ENCODE assay signal across 1 cellular context in the genomic region with DNA sequence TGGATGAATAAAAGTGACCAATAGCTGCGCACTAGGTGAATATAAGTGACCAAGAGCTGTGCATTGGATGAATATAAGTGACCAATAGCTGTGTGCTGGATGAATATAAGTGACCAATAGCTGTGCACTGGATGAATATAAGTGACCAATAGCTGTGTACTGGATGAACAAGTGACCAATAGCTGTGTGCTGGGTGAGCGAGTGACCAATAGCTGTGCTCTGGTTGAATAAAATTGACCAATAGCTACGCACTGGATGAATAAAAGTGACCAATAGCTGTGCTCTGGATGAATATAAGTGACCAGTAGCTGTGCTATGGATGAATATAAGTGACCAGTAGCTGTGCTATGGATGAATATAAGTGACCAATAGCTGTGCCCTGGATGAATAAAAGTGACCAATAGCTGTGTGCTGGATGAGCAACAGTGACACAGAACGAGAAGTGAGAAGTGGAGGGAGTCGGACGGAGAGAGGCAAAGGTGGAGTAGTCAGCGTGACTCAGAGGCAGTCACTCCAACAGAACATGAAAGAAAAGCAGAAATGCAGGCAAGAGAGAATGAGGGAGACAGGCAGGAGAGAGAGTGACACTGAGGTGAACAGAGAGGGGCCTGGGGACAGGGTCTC.
TF ChIP-seq lines count a peak whose summit lies in the region.

No MANE protein-coding gene starts in this region.

TF ChIP-seq in HepG2, 621 proteins besides CTCF, POLR2A, EP300 and RAD21 (continued from another document):
- TF ChIP-seq, protein P1, sequence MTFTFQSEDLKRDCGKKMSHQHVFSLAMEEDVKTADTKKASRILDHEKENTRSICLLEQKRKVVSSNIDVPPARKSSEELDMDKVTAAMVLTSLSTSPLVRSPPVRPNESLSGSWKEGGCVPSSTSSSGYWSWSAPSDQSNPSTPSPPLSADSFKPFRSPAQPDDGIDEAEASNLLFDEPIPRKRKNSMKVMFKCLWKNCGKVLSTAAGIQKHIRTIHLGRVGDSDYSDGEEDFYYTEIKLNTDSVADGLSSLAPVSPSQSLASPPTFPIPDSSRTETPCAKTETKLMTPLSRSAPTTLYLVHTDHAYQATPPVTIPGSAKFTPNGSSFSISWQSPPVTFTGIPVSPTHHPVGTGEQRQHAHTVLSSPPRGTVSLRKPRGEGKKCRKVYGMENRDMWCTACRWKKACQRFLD (CRISPR knock-in tag; IDR thresholded peaks at IDR 0.05; ENCODE audit: borderline replicate concordance), result no peak
- TF ChIP-seq SRSF9 (IDR thresholded peaks at IDR 0.05; ENCODE audit: borderline replicate concordance, insufficient read depth, low read depth, low read length, poor library complexity, severe bottlenecking), result no peak
- TF ChIP-seq, protein P2, sequence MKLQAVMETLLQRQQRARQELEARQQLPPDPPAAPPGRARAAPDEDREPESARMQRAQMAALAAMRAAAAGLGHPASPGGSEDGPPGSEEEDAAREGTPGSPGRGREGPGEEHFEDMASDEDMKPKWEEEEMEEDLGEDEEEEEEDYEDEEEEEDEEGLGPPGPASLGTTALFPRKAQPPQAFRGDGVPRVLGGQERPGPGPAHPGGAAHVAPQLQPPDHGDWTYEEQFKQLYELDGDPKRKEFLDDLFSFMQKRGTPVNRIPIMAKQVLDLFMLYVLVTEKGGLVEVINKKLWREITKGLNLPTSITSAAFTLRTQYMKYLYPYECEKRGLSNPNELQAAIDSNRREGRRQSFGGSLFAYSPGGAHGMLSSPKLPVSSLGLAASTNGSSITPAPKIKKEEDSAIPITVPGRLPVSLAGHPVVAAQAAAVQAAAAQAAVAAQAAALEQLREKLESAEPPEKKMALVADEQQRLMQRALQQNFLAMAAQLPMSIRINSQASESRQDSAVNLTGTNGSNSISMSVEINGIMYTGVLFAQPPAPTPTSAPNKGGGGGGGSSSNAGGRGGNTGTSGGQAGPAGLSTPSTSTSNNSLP (IDR thresholded peaks at IDR 0.05; ENCODE audit: low read depth, low read length), result no peak
- peak; percentile 70 for TF ChIP-seq CREB1 (IDR thresholded peaks at IDR 0.05)
- 0 out of 2 replicates have a peak, but pooled peaks have one; percentile 23 for TF ChIP-seq CREB1 (CRISPR knock-in tag; IDR thresholded peaks at IDR 0.05)
- no peak for TF ChIP-seq DPF2 (CRISPR knock-in tag; IDR thresholded peaks at IDR 0.05; ENCODE audit: borderline replicate concordance, low read depth)
- TF ChIP-seq REXO4 (CRISPR knock-in tag; IDR thresholded peaks at IDR 0.05; ENCODE audit: borderline replicate concordance), result no peak
- TF ChIP-seq, protein P3, sequence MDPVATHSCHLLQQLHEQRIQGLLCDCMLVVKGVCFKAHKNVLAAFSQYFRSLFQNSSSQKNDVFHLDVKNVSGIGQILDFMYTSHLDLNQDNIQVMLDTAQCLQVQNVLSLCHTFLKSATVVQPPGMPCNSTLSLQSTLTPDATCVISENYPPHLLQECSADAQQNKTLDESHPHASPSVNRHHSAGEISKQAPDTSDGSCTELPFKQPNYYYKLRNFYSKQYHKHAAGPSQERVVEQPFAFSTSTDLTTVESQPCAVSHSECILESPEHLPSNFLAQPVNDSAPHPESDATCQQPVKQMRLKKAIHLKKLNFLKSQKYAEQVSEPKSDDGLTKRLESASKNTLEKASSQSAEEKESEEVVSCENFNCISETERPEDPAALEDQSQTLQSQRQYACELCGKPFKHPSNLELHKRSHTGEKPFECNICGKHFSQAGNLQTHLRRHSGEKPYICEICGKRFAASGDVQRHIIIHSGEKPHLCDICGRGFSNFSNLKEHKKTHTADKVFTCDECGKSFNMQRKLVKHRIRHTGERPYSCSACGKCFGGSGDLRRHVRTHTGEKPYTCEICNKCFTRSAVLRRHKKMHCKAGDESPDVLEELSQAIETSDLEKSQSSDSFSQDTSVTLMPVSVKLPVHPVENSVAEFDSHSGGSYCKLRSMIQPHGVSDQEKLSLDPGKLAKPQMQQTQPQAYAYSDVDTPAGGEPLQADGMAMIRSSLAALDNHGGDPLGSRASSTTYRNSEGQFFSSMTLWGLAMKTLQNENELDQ (CRISPR knock-in tag; IDR thresholded peaks at IDR 0.05; ENCODE audit: borderline replicate concordance), result no peak
- no peak for TF ChIP-seq SATB2 (CRISPR knock-in tag; IDR thresholded peaks at IDR 0.05)
- 0 out of 2 replicates have a peak, but pooled peaks have one; percentile 43 for TF ChIP-seq SAFB2 (CRISPR knock-in tag; IDR thresholded peaks at IDR 0.05; ENCODE audit: borderline replicate concordance, low read depth)
- TF ChIP-seq NFYB (CRISPR knock-in tag; IDR thresholded peaks at IDR 0.05), result peak; percentile 92
- TF ChIP-seq CBX2 (IDR thresholded peaks at IDR 0.05; ENCODE audit: low read depth, low read length), result no peak
- no peak for TF ChIP-seq CBX2 (CRISPR knock-in tag; IDR thresholded peaks at IDR 0.05; ENCODE audit: low read depth)
- no peak for TF ChIP-seq PHF20 (CRISPR knock-in tag; IDR thresholded peaks at IDR 0.05)
- no peak for TF ChIP-seq KLF9 (CRISPR knock-in tag; IDR thresholded peaks at IDR 0.05; ENCODE audit: low read depth)
- TF ChIP-seq KAT8 (CRISPR knock-in tag; IDR thresholded peaks at IDR 0.05), result no peak
- no peak for TF ChIP-seq YY1 (IDR thresholded peaks at IDR 0.05; ENCODE audit: insufficient read depth, insufficient replicate concordance, low read depth, low read length)
- no peak for TF ChIP-seq ATF7-NPFF (CRISPR knock-in tag; IDR thresholded peaks at IDR 0.05; ENCODE audit: low read depth)
- TF ChIP-seq FOSL2 (CRISPR knock-in tag; IDR thresholded peaks at IDR 0.05), result peak; percentile 72
- TF ChIP-seq, protein P4, sequence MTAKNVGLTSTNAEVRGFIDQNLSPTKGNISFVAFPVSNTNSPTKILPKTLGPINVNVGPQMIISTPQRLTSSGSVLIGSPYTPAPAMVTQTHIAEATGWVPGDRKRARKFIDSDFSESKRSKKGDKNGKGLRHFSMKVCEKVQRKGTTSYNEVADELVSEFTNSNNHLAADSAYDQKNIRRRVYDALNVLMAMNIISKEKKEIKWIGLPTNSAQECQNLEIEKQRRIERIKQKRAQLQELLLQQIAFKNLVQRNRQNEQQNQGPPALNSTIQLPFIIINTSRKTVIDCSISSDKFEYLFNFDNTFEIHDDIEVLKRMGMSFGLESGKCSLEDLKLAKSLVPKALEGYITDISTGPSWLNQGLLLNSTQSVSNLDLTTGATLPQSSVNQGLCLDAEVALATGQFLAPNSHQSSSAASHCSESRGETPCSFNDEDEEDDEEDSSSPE (CRISPR knock-in tag; IDR thresholded peaks at IDR 0.05), result no peak
- TF ChIP-seq ATAD3A (CRISPR knock-in tag; IDR thresholded peaks at IDR 0.05), result no peak
- peak; percentile 48 for TF ChIP-seq PHF21A (CRISPR knock-in tag; IDR thresholded peaks at IDR 0.05)
- TF ChIP-seq PRPF4 (IDR thresholded peaks at IDR 0.05; ENCODE audit: low read depth, low read length, poor library complexity, severe bottlenecking), result no peak
- TF ChIP-seq ZNF121 (CRISPR knock-in tag; IDR thresholded peaks at IDR 0.05), result no peak
- TF ChIP-seq, protein P5, sequence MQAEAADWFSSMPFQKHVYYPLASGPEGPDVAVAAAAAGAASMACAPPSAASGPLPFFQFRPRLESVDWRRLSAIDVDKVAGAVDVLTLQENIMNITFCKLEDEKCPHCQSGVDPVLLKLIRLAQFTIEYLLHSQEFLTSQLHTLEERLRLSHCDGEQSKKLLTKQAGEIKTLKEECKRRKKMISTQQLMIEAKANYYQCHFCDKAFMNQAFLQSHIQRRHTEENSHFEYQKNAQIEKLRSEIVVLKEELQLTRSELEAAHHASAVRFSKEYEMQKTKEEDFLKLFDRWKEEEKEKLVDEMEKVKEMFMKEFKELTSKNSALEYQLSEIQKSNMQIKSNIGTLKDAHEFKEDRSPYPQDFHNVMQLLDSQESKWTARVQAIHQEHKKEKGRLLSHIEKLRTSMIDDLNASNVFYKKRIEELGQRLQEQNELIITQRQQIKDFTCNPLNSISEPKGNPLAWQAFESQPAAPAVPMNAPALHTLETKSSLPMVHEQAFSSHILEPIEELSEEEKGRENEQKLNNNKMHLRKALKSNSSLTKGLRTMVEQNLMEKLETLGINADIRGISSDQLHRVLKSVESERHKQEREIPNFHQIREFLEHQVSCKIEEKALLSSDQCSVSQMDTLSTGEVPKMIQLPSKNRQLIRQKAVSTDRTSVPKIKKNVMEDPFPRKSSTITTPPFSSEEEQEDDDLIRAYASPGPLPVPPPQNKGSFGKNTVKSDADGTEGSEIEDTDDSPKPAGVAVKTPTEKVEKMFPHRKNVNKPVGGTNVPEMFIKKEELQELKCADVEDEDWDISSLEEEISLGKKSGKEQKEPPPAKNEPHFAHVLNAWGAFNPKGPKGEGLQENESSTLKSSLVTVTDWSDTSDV (CRISPR knock-in tag; IDR thresholded peaks at IDR 0.05), result no peak
- TF ChIP-seq KDM4B (CRISPR knock-in tag; IDR thresholded peaks at IDR 0.05), result no peak
- no peak for TF ChIP-seq ZBTB21 (CRISPR knock-in tag; IDR thresholded peaks at IDR 0.05)
- 0 out of 2 replicates have a peak, but pooled peaks have one; percentile 6 for TF ChIP-seq SMC3 (IDR thresholded peaks at IDR 0.05; ENCODE audit: low read length)
- TF ChIP-seq U2AF2 (IDR thresholded peaks at IDR 0.05; ENCODE audit: low read depth, low read length), result no peak
- TF ChIP-seq ZNF569 (CRISPR knock-in tag; IDR thresholded peaks at IDR 0.05; ENCODE audit: borderline replicate concordance), result no peak
- peak; percentile 62 for TF ChIP-seq RFX5 (IDR thresholded peaks at IDR 0.05; ENCODE audit: low read depth, low read length)
- TF ChIP-seq ZNF468 (CRISPR knock-in tag; IDR thresholded peaks at IDR 0.05), result 0 out of 2 replicates have a peak, but pooled peaks have one; percentile 44
- no peak for TF ChIP-seq ZNF839 (CRISPR knock-in tag; IDR thresholded peaks at IDR 0.05; ENCODE audit: borderline replicate concordance)
- peak; percentile 42 for TF ChIP-seq SAP130 (CRISPR knock-in tag; IDR thresholded peaks at IDR 0.05; ENCODE audit: low read depth)
- TF ChIP-seq GTF2F1 (IDR thresholded peaks at IDR 0.05; ENCODE audit: low read length), result no peak
- no peak for TF ChIP-seq PAF1 (CRISPR knock-in tag; IDR thresholded peaks at IDR 0.05)
- no peak for TF ChIP-seq RXRB (CRISPR knock-in tag; IDR thresholded peaks at IDR 0.05; ENCODE audit: borderline replicate concordance)
- TF ChIP-seq ZNF629 (CRISPR knock-in tag; conservative IDR thresholded peaks at IDR 0.05), result no peak
- no peak for TF ChIP-seq ZNF577 (CRISPR knock-in tag; IDR thresholded peaks at IDR 0.05; ENCODE audit: borderline replicate concordance, low read depth)
